Comparison of ENCODE assay signal across 8 cellular contexts in the genomic region with DNA sequence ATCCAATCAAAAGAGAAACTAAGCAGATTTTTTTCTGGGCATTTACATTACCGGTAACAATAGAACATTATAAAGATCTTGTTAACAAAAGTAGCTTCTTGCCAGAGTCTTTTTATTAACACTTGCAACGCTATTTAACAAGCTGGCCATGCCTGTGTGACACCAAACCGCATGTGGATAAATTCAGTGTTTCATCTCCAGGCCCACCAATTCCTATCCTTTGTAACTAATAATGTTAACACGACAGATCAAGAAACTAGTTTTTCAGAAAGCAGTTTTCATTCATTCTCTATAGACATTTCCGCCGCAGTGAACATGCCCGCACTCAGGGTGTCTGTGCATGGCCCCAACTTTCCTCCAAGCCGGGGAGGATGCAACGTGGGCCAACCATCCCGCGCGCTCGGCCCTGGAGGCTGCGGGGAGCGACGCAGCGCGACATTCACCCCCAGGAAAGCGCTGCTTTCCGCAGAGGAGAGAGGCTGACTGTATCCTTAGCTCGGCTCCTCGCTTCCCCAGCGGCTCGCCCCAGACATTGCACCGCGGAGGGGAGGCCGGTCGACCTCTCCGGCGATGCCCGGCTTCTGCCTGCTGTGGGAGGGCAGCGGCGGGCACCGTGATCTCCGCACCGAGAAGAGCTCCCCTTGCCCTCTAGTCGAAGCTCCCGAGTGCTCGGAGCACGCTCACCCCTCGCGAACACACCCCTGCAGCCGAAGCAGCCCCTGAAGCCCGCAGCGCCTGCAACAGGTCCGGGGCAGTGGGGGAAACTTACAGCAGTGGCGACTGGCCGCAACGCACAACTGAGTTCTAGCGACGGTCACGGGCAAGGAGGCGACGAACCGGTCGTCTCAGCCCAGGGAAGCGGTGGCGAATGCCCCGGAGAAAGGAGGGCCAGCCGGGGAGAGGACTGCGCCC. TPM values are rescaled to one million over a fixed set of nuclear protein-coding genes. Genes with fewer than 3 reads are reported as not detected.
DNase-seq lines count a peak whose midpoint lies in the region; ATAC-seq, FAIRE-seq and TF ChIP-seq lines count a peak whose summit lies in the region.

No MANE protein-coding gene starts in this region.

- peak; percentile 11 for ATAC-seq in GM21367 (IDR thresholded peaks at IDR 0.05; ENCODE audit: unreplicated experiment)

- peak; percentile 60 for DNase-seq in COLO668 (lab: John Stamatoyannopoulos, UW; ENCODE audit: unreplicated experiment)
- DNase-seq in T-helper 9 cell: peak; percentile 6
- DNase-seq in bronchial epithelial cell (ENCODE audit: low read depth): no peak
- DNase-seq in kidney tubule cell (ENCODE audit: low spot score): peak; percentile 50
- DNase-seq in stimulated activated CD8-positive, alpha-beta memory T cell treated with anti-CD3 and anti-CD28 coated beads, Interleukin-12 subunit alpha, Interleukin-12 subunit beta, amount 100 ng/mL, for 4 hours (ENCODE audit: low read depth): peak; percentile 3
- DNase-seq in globus pallidus (ENCODE audit: low spot score): no peak

- H3K27ac ChIP-seq in HUES6 (ENCODE audit: low read depth, low read length): peak overlapping the region; percentile 3; the same call in 1 of the 2 replicates

- H3K4me3 ChIP-seq in HUES6 (ENCODE audit: low read depth, low read length): peak overlapping the region; percentile 77
- H3K4me3 ChIP-seq in bronchial epithelial cell (ENCODE audit: low read depth, low read length): peak overlapping the region; percentile 86

- H3K27me3 ChIP-seq in HUES6 (ENCODE audit: control insufficient read depth, insufficient read depth, low read length): peaks cover 40% of the 10 kb centered on the region
- no peaks in the 10 kb centered on the region for H3K27me3 ChIP-seq in bronchial epithelial cell (ENCODE audit: control insufficient read depth, insufficient read depth, low read length)

- H3K4me1 ChIP-seq in HUES6 (ENCODE audit: control insufficient read depth, insufficient read depth, low read length): peaks cover 16% of the 10 kb centered on the region

- FAIRE-seq in bronchial epithelial cell (lab: Jason Lieb, UNC): no peak

- peak overlapping the region; percentile 96 for H3K9ac ChIP-seq in HUES6 (ENCODE audit: low read length)

- peak; percentile 24 for TF ChIP-seq CTCF in bronchial epithelial cell (IDR thresholded peaks at IDR 0.05; ENCODE audit: insufficient read depth, low read length, severe bottlenecking)

- peaks cover 15% of the 10 kb centered on the region for H3K36me3 ChIP-seq in HUES6 (ENCODE audit: control insufficient read depth, insufficient read depth, low read length)
- peaks cover 12% of the 10 kb centered on the region for H3K36me3 ChIP-seq in bronchial epithelial cell (ENCODE audit: control insufficient read depth, insufficient read depth, low read length)

- no peaks in the 10 kb centered on the region for H3K9me3 ChIP-seq in HUES6 (ENCODE audit: control insufficient read depth, insufficient read depth, low read depth, low read length)

RNA-seq across cellular contexts. Expression of gene ENC1, which starts 0.7 kb away (rescaled TPM):
- 3.5 and 3.9 TPM in 2 replicates for total RNA-seq in bronchial epithelial cell

RNA-seq across cellular contexts. Expression of gene HEXB, which starts 45.2 kb away (rescaled TPM):
- 220 and 264 TPM in 2 replicates for total RNA-seq in bronchial epithelial cell

Comparison
In these comparisons a context has a peak if more than half of its experiments do, and no peak if none do; other contexts are left out.
1. DNase-seq: peak in COLO668 (single experiment), T-helper 9 cell (single experiment), kidney tubule cell (single experiment) and stimulated activated CD8-positive, alpha-beta memory T cell treated with anti-CD3 and anti-CD28 coated beads, Interleukin-12 subunit alpha, Interleukin-12 subunit beta, amount 100 ng/mL, for 4 hours (single experiment); none in bronchial epithelial cell (single experiment) and globus pallidus (single experiment).